Comparison of ENCODE assay signal across 19 cellular contexts in genomic region chr3:23165571-23165970, GRCh38.
"Had no signal": no experiment of that assay in that cellular context is flagged by ENCODE, and none has a peak within 500 bp of the region (broad histone marks: within the 10 kb centered on the region; RNA-seq: fewer than 3 reads in every experiment).

No MANE protein-coding gene starts in this region.

- H3K4me3 ChIP-seq: colonic mucosa, esophagus muscularis mucosa, lung, pancreas, right lobe of liver, thoracic aorta, tibial nerve, upper lobe of left lung had no signal

- H3K9me3 ChIP-seq: colonic mucosa, esophagus muscularis mucosa, pancreas, right lobe of liver, thoracic aorta, tibial nerve, upper lobe of left lung had no signal

- H3K27ac ChIP-seq: colonic mucosa, esophagus muscularis mucosa, pancreas, right lobe of liver, thoracic aorta, tibial nerve, upper lobe of left lung had no signal

- DNase-seq: colonic mucosa; effector CD8-positive, alpha-beta T cell; endodermal cell; hypothalamus; immature natural killer cell; natural killer cell; occipital lobe; pancreas; right lobe of liver; small intestine; stimulated activated CD4-positive, alpha-beta T cell treated with anti-CD3 and anti-CD28 coated beads, Interleukin-15, amount 100 ng/mL, for 24 hours; stimulated activated CD4-positive, alpha-beta T cell treated with anti-CD3 and anti-CD28 coated beads, Interleukin-2, amount 100 ng/mL, for 48 hours; stimulated activated naive B cell treated with anti-CD40 and anti-IgM and Interleukin-4, amounts not matched to agents 10 μg/mL and 1 μg/mL and 100 μg/mL, for 72 hours; upper lobe of left lung had no signal

- H3K27me3 ChIP-seq: colonic mucosa, esophagus muscularis mucosa, pancreas, right lobe of liver, tibial nerve, upper lobe of left lung had no signal

- H3K36me3 ChIP-seq: colonic mucosa, esophagus muscularis mucosa, pancreas, right lobe of liver, thoracic aorta, tibial nerve, upper lobe of left lung had no signal

- H3K4me1 ChIP-seq: colonic mucosa, esophagus muscularis mucosa, pancreas, right lobe of liver, tibial nerve, upper lobe of left lung had no signal

- ATAC-seq: left lobe of liver; natural killer cell; stimulated activated naive B cell treated with anti-CD40 and anti-IgM and Interleukin-4, amounts not matched to agents 10 μg/mL and 1 μg/mL and 100 μg/mL, for 72 hours had no signal
